ENCODE assay signal across 15 cellular contexts in genomic region chr3:71511037-71511436, GRCh38.
A peak's percentile ranks its signal among the peaks of the same experiment; 100 is the strongest.
DNase-seq lines count a peak whose midpoint lies in the region; ATAC-seq, FAIRE-seq and TF ChIP-seq lines count a peak whose summit lies in the region.
"Had no signal": no experiment of that assay in that cellular context is flagged by ENCODE, and none has a peak within 500 bp of the region (broad histone marks: within the 10 kb centered on the region; RNA-seq: fewer than 3 reads in every experiment).

No MANE protein-coding gene starts in this region.

- H3K4me1 ChIP-seq in A549 (peaks cover 53% of the 10 kb centered on the region), ascending aorta (peaks cover 0 to 17% of the 10 kb centered on the region in 2 donors)

- 0 out of 5 replicates have a peak, but pooled peaks of 1 of the 2 experiments have one; percentile 16 for TF ChIP-seq RAD21 in A549 (conservative IDR thresholded peaks at IDR 0.05 in 1 of 2, IDR thresholded peaks at IDR 0.05 in 1 of 2)

- no peaks in the 10 kb centered on the region for H3K36me3 Mint-ChIP-seq in HFFc6 (ENCODE audit: low read depth)
- no peaks in the 10 kb centered on the region for H3K36me3 Mint-ChIP-seq in glutamatergic neuron (ENCODE audit: unreplicated experiment)

- no peak for FAIRE-seq in A549 (lab: Jason Lieb, UNC)
- FAIRE-seq: GM12892 had no signal

- H3K27me3 Mint-ChIP-seq in HFFc6 (ENCODE audit: insufficient read depth) (no peaks in the 10 kb centered on the region; the same call in 1 of the 2 replicates), glutamatergic neuron (ENCODE audit: unreplicated experiment) (no peaks in the 10 kb centered on the region)
- H3K27me3 Mint-ChIP-seq: memory B cell; stimulated activated naive CD8-positive, alpha-beta T cell treated with anti-CD3 and anti-CD28 coated beads, Interleukin-15, amount 100 ng/mL, for 72 hours had no signal

- H3K27ac ChIP-seq in A549 = peak overlapping the region; percentile 76 to 90
- H3K27ac ChIP-seq in ascending aorta = peak overlapping the region; percentile 44 to 59
- H3K27ac ChIP-seq: BLaER1 treated with 17β-estradiol and CSF1 and Interleukin-3, amounts not matched to agents 10 nM and 100 nM; KMS-11 had no signal

- POLR2A ChIA-PET in A549 (lab: Yijun Ruan, JAX) = interaction anchor here (0.9 to 2.3 kb wide), 8 partner anchors 15 to 74 kb away, joined by 3 to 19 read pairs (median 6); partner anchors contain the start of gene FOXP1

- DNase-seq in A549 (ENCODE audit: low read depth in 1 of 2, low spot score in 1 of 2) (peak; percentile 28 to 65), HFFc6 (peak; percentile 49), ascending aorta (ENCODE audit: low spot score in 2 of 2) (no peak), iris pigment epithelial cell (ENCODE audit: low read depth) (peak; percentile 98), glutamatergic neuron (no peak), NCI-H82 treated with DMSO at 0.1 percent for 48 hours (lab: John Stamatoyannopoulos, UW; ENCODE audit: unreplicated experiment) (no peak)
- DNase-seq: activated effector memory CD4-positive, alpha-beta T cell treated with Interleukin-2 at 50 U/mL for 16 hours; NCI-H69; stimulated activated naive CD8-positive, alpha-beta T cell treated with anti-CD3 and anti-CD28 coated beads, Interleukin-15, amount 100 ng/mL, for 72 hours had no signal

- peak; percentile 83 to 85 for ATAC-seq in A549
- ATAC-seq in HG02870 (IDR thresholded peaks at IDR 0.05; ENCODE audit: unreplicated experiment) = no peak
- no peak for ATAC-seq in HG02973 (IDR thresholded peaks at IDR 0.05; ENCODE audit: unreplicated experiment)
- ATAC-seq: stimulated activated naive CD8-positive, alpha-beta T cell treated with anti-CD3 and anti-CD28 coated beads, Interleukin-15, amount 100 ng/mL, for 72 hours had no signal

- TF ChIP-seq CTCF in A549 (IDR thresholded peaks at IDR 0.05) (no peak), HFFc6 (IDR thresholded peaks at IDR 0.05) (no peak), ascending aorta (IDR thresholded peaks at IDR 0.05) (no peak), glutamatergic neuron (IDR thresholded peaks at IDR 0.05; ENCODE audit: partially characterized antibody, unreplicated experiment) (no peak)

- H3K36me3 ChIP-seq in ascending aorta = no peaks in the 10 kb centered on the region
- H3K36me3 ChIP-seq: BLaER1 treated with 17β-estradiol and CSF1 and Interleukin-3, amounts not matched to agents 10 nM and 100 nM had no signal

- no peak for TF ChIP-seq POLR2A in A549 (IDR thresholded peaks at IDR 0.05; ENCODE audit: low read length)

- CTCF ChIA-PET in A549 (lab: Yijun Ruan, JAX) = interaction anchor here (0.6 to 4.4 kb wide), 9 partner anchors 13 to 393 kb away, joined by 3 to 39 read pairs (median 3); partner anchors contain the start of gene FOXP1

- intact Hi-C loops in ascending aorta (cut with DNase I) = no loop called here

- H3K4me3 ChIP-seq in A549 (no peak overlapping the region), ascending aorta (peak overlapping the region in 1 of 2 donors; percentile 6)
- H3K4me3 ChIP-seq: BLaER1 treated with 17β-estradiol and CSF1 and Interleukin-3, amounts not matched to agents 10 nM and 100 nM had no signal

- peak overlapping the region; percentile 60 for H3K4me2 ChIP-seq in A549
- H3K4me2 ChIP-seq: BLaER1 treated with 17β-estradiol and CSF1 and Interleukin-3, amounts not matched to agents 10 nM and 100 nM; KMS-11 had no signal

- peak; percentile 75 to 86; a peak in 4 of 5 replicates for TF ChIP-seq EP300 in A549 (IDR thresholded peaks at IDR 0.05)

- no peaks in the 10 kb centered on the region for H3K9me3 ChIP-seq in A549
- no peaks in the 10 kb centered on the region for H3K9me3 ChIP-seq in ascending aorta

- H3K27ac Mint-ChIP-seq in HFFc6 (peak overlapping the region; percentile 53), glutamatergic neuron (ENCODE audit: unreplicated experiment) (no peak overlapping the region)

- H3K9me3 Mint-ChIP-seq in HFFc6 = no peaks in the 10 kb centered on the region
- no peaks in the 10 kb centered on the region for H3K9me3 Mint-ChIP-seq in glutamatergic neuron (ENCODE audit: unreplicated experiment)
- H3K9me3 Mint-ChIP-seq: stimulated activated naive CD8-positive, alpha-beta T cell treated with anti-CD3 and anti-CD28 coated beads, Interleukin-15, amount 100 ng/mL, for 72 hours had no signal

- WGBS in A549 (ENCODE audit: missing lambda C conversion rate) = 32% methylated on average over 3 of the region's 3 CpGs

- peak overlapping the region; percentile 66 for H3K4me3 Mint-ChIP-seq in HFFc6
- no peak overlapping the region for H3K4me3 Mint-ChIP-seq in glutamatergic neuron (ENCODE audit: unreplicated experiment)
- H3K4me3 Mint-ChIP-seq: memory B cell; stimulated activated naive CD8-positive, alpha-beta T cell treated with anti-CD3 and anti-CD28 coated beads, Interleukin-15, amount 100 ng/mL, for 72 hours had no signal

- H3K4me1 Mint-ChIP-seq in HFFc6 (ENCODE audit: low read depth) = peaks cover 25% of the 10 kb centered on the region
- H3K4me1 Mint-ChIP-seq in glutamatergic neuron (ENCODE audit: low read depth, unreplicated experiment) = no peaks in the 10 kb centered on the region
- H3K4me1 Mint-ChIP-seq: stimulated activated naive CD8-positive, alpha-beta T cell treated with anti-CD3 and anti-CD28 coated beads, Interleukin-15, amount 100 ng/mL, for 72 hours had no signal

- H3K27me3 ChIP-seq in ascending aorta = no peaks in the 10 kb centered on the region
- H3K27me3 ChIP-seq: BLaER1 treated with 17β-estradiol and CSF1 and Interleukin-3, amounts not matched to agents 10 nM and 100 nM had no signal

TF ChIP-seq in A549, 52 proteins besides CTCF, POLR2A, EP300 and RAD21:
- TF ChIP-seq, protein P1, sequence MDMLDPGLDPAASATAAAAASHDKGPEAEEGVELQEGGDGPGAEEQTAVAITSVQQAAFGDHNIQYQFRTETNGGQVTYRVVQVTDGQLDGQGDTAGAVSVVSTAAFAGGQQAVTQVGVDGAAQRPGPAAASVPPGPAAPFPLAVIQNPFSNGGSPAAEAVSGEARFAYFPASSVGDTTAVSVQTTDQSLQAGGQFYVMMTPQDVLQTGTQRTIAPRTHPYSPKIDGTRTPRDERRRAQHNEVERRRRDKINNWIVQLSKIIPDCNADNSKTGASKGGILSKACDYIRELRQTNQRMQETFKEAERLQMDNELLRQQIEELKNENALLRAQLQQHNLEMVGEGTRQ (IDR thresholded peaks at IDR 0.05) = no peak
- TF ChIP-seq, protein P2, sequence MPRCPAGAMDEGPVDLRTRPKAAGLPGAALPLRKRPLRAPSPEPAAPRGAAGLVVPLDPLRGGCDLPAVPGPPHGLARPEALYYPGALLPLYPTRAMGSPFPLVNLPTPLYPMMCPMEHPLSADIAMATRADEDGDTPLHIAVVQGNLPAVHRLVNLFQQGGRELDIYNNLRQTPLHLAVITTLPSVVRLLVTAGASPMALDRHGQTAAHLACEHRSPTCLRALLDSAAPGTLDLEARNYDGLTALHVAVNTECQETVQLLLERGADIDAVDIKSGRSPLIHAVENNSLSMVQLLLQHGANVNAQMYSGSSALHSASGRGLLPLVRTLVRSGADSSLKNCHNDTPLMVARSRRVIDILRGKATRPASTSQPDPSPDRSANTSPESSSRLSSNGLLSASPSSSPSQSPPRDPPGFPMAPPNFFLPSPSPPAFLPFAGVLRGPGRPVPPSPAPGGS (IDR thresholded peaks at IDR 0.05) = 0 out of 3 replicates have a peak, but pooled peaks have one; percentile 23
- TF ChIP-seq ZNF302 (CRISPR knock-in tag; IDR thresholded peaks at IDR 0.05) (no peak), GATA3 (IDR thresholded peaks at IDR 0.05; ENCODE audit: borderline replicate concordance) (peak; percentile 73; the same call in 1 of the 2 replicates), CBX2 (IDR thresholded peaks at IDR 0.05; ENCODE audit: borderline replicate concordance, low read depth) (no peak), ZFP36 (IDR thresholded peaks at IDR 0.05; ENCODE audit: borderline replicate concordance, partially characterized antibody) (no peak), JUNB (IDR thresholded peaks at IDR 0.05) (peak; percentile 73), MAFK (IDR thresholded peaks at IDR 0.05; ENCODE audit: partially characterized antibody) (no peak), CHD2 (IDR thresholded peaks at IDR 0.05; ENCODE audit: low read length, partially characterized antibody) (no peak), RARB (CRISPR knock-in tag; IDR thresholded peaks at IDR 0.05) (no peak), CEBPB (IDR thresholded peaks at IDR 0.05) (peak; percentile 47 to 56; a peak in 2 of 4 replicates), KDM5A (IDR thresholded peaks at IDR 0.05) (no peak), FOSL2 (IDR thresholded peaks at IDR 0.05) (no peak), FOSL2 (CRISPR knock-in tag; IDR thresholded peaks at IDR 0.05) (peak; percentile 23; the same call in 1 of the 2 replicates), MYC (IDR thresholded peaks at IDR 0.05; ENCODE audit: borderline replicate concordance, low read length) (no peak), NR3C1 (IDR thresholded peaks at IDR 0.05) (no peak), ZC3H11A (IDR thresholded peaks at IDR 0.05) (no peak), TFCP2L1 (CRISPR knock-in tag; IDR thresholded peaks at IDR 0.05) (no peak)

Comparison
In these comparisons a context has a peak if more than half of its experiments do, and no peak if none do; other contexts are left out.
1. ATAC-seq: peak in A549 (2 of 2); none in HG02870 (single experiment) and HG02973 (single experiment).
2. DNase-seq: peak in A549 (2 of 2), HFFc6 (single experiment) and iris pigment epithelial cell (single experiment); none in ascending aorta (0 of 2), glutamatergic neuron (single experiment) and NCI-H82 treated with DMSO at 0.1 percent for 48 hours (single experiment).